Comparison of ENCODE assay signal across 1 cellular context in the genomic region with DNA sequence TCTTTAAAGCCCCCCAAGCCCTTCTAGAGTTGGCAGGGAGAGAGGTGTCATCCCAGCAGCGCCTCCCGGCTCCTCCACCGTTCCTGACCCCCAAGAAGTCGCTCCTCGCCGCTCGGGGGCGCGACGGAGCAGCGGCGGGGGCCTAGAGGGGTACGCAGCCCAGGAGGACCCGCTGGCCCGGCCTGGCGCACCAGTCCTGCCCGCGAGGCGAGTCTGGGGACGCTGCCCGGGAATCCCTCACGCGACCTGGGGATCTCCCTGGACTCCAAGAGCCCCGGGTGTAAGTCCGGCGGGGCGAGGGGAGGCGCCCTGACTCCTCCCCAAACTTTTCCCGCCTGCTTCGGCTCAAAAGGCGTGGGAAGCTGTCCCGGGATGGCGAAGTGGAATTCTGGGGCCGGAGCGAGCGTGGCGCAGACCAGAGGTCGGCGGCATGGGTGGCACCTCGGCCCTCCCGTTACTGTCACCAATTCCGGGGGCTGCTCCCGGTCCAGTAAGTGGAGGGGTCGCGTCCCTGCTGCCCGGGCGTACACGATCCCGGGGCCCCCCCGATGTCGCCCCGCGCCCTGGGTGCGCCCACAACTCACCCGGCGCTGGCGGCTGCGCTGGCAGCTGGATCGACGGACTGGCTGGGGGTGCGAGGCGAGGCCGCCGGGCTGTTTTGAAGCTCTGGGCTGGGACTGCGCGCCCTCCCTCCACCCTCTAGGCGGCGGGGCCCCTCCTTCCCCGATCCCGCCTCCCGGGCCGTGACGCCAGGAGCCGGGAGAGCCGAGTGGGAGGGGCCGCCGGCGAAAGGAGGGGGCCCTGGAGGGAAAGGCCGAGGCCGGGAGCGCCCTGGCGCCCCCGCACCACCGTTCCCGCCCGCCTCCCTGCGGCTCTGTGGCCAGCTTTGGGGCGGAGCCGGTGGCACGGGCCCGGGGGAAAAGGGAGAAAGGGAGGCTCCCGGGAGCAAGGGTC.
A peak's percentile ranks its signal among the peaks of the same experiment; 100 is the strongest.
TF ChIP-seq lines count a peak whose summit lies in the region.

A gene with protein sequence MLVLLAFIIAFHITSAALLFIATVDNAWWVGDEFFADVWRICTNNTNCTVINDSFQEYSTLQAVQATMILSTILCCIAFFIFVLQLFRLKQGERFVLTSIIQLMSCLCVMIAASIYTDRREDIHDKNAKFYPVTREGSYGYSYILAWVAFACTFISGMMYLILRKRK (minus strand): TSS at position 634 of the 954 bp plus-strand sequence. CDS start 32,981 bp downstream, outside the sequence.

TF ChIP-seq in HepG2, 621 proteins besides CTCF, POLR2A, EP300 and RAD21 (continued from another document and continues in another):
- TF ChIP-seq, protein P1, sequence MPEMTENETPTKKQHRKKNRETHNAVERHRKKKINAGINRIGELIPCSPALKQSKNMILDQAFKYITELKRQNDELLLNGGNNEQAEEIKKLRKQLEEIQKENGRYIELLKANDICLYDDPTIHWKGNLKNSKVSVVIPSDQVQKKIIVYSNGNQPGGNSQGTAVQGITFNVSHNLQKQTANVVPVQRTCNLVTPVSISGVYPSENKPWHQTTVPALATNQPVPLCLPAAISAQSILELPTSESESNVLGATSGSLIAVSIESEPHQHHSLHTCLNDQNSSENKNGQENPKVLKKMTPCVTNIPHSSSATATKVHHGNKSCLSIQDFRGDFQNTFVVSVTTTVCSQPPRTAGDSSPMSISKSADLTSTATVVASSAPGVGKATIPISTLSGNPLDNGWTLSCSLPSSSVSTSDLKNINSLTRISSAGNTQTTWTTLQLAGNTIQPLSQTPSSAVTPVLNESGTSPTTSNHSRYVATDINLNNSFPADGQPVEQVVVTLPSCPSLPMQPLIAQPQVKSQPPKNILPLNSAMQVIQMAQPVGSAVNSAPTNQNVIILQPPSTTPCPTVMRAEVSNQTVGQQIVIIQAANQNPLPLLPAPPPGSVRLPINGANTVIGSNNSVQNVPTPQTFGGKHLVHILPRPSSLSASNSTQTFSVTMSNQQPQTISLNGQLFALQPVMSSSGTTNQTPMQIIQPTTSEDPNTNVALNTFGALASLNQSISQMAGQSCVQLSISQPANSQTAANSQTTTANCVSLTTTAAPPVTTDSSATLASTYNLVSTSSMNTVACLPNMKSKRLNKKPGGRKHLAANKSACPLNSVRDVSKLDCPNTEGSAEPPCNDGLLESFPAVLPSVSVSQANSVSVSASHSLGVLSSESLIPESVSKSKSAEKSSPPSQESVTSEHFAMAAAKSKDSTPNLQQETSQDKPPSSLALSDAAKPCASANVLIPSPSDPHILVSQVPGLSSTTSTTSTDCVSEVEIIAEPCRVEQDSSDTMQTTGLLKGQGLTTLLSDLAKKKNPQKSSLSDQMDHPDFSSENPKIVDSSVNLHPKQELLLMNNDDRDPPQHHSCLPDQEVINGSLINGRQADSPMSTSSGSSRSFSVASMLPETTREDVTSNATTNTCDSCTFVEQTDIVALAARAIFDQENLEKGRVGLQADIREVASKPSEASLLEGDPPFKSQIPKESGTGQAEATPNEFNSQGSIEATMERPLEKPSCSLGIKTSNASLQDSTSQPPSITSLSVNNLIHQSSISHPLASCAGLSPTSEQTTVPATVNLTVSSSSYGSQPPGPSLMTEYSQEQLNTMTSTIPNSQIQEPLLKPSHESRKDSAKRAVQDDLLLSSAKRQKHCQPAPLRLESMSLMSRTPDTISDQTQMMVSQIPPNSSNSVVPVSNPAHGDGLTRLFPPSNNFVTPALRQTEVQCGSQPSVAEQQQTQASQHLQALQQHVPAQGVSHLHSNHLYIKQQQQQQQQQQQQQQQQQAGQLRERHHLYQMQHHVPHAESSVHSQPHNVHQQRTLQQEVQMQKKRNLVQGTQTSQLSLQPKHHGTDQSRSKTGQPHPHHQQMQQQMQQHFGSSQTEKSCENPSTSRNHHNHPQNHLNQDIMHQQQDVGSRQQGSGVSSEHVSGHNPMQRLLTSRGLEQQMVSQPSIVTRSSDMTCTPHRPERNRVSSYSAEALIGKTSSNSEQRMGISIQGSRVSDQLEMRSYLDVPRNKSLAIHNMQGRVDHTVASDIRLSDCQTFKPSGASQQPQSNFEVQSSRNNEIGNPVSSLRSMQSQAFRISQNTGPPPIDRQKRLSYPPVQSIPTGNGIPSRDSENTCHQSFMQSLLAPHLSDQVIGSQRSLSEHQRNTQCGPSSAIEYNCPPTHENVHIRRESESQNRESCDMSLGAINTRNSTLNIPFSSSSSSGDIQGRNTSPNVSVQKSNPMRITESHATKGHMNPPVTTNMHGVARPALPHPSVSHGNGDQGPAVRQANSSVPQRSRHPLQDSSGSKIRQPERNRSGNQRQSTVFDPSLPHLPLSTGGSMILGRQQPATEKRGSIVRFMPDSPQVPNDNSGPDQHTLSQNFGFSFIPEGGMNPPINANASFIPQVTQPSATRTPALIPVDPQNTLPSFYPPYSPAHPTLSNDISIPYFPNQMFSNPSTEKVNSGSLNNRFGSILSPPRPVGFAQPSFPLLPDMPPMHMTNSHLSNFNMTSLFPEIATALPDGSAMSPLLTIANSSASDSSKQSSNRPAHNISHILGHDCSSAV (CRISPR knock-in tag; IDR thresholded peaks at IDR 0.05; ENCODE audit: borderline replicate concordance): no peak
- no peak for TF ChIP-seq ZBTB21 (CRISPR knock-in tag; IDR thresholded peaks at IDR 0.05)
- no peak for TF ChIP-seq PAF1 (CRISPR knock-in tag; IDR thresholded peaks at IDR 0.05)
- peak; percentile 58 for TF ChIP-seq HDAC2 (CRISPR knock-in tag; IDR thresholded peaks at IDR 0.05)
- TF ChIP-seq, protein P2, sequence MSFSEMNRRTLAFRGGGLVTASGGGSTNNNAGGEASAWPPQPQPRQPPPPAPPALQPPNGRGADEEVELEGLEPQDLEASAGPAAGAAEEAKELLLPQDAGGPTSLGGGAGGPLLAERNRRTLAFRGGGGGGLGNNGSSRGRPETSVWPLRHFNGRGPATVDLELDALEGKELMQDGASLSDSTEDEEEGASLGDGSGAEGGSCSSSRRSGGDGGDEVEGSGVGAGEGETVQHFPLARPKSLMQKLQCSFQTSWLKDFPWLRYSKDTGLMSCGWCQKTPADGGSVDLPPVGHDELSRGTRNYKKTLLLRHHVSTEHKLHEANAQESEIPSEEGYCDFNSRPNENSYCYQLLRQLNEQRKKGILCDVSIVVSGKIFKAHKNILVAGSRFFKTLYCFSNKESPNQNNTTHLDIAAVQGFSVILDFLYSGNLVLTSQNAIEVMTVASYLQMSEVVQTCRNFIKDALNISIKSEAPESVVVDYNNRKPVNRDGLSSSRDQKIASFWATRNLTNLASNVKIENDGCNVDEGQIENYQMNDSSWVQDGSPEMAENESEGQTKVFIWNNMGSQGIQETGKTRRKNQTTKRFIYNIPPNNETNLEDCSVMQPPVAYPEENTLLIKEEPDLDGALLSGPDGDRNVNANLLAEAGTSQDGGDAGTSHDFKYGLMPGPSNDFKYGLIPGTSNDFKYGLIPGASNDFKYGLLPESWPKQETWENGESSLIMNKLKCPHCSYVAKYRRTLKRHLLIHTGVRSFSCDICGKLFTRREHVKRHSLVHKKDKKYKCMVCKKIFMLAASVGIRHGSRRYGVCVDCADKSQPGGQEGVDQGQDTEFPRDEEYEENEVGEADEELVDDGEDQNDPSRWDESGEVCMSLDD (CRISPR knock-in tag; IDR thresholded peaks at IDR 0.05; ENCODE audit: borderline replicate concordance): peak; percentile 92
- no peak for TF ChIP-seq HOXA7 (CRISPR knock-in tag; IDR thresholded peaks at IDR 0.05)
- peak; percentile 70 for TF ChIP-seq FOXO1 (CRISPR knock-in tag; IDR thresholded peaks at IDR 0.05)
- TF ChIP-seq CBX5 (CRISPR knock-in tag; IDR thresholded peaks at IDR 0.05; ENCODE audit: borderline replicate concordance): peak; percentile 73
- no peak for TF ChIP-seq ZFP36 (IDR thresholded peaks at IDR 0.05; ENCODE audit: borderline replicate concordance, low read depth, low read length, partially characterized antibody)
- peak; percentile 69; the same call in 1 of the 2 replicates for TF ChIP-seq ZFYVE20 (CRISPR knock-in tag; IDR thresholded peaks at IDR 0.05; ENCODE audit: borderline replicate concordance, low read depth)
- TF ChIP-seq ZNF160 (CRISPR knock-in tag; IDR thresholded peaks at IDR 0.05): peak; percentile 66; the same call in 1 of the 2 replicates
- TF ChIP-seq, protein P3, sequence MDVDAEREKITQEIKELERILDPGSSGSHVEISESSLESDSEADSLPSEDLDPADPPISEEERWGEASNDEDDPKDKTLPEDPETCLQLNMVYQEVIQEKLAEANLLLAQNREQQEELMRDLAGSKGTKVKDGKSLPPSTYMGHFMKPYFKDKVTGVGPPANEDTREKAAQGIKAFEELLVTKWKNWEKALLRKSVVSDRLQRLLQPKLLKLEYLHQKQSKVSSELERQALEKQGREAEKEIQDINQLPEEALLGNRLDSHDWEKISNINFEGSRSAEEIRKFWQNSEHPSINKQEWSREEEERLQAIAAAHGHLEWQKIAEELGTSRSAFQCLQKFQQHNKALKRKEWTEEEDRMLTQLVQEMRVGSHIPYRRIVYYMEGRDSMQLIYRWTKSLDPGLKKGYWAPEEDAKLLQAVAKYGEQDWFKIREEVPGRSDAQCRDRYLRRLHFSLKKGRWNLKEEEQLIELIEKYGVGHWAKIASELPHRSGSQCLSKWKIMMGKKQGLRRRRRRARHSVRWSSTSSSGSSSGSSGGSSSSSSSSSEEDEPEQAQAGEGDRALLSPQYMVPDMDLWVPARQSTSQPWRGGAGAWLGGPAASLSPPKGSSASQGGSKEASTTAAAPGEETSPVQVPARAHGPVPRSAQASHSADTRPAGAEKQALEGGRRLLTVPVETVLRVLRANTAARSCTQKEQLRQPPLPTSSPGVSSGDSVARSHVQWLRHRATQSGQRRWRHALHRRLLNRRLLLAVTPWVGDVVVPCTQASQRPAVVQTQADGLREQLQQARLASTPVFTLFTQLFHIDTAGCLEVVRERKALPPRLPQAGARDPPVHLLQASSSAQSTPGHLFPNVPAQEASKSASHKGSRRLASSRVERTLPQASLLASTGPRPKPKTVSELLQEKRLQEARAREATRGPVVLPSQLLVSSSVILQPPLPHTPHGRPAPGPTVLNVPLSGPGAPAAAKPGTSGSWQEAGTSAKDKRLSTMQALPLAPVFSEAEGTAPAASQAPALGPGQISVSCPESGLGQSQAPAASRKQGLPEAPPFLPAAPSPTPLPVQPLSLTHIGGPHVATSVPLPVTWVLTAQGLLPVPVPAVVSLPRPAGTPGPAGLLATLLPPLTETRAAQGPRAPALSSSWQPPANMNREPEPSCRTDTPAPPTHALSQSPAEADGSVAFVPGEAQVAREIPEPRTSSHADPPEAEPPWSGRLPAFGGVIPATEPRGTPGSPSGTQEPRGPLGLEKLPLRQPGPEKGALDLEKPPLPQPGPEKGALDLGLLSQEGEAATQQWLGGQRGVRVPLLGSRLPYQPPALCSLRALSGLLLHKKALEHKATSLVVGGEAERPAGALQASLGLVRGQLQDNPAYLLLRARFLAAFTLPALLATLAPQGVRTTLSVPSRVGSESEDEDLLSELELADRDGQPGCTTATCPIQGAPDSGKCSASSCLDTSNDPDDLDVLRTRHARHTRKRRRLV (CRISPR knock-in tag; IDR thresholded peaks at IDR 0.05): no peak
- TF ChIP-seq SIN3B (IDR thresholded peaks at IDR 0.05; ENCODE audit: low read length): no peak
- peak; percentile 93; the same call in 1 of the 2 replicates for TF ChIP-seq ZSCAN20 (CRISPR knock-in tag; IDR thresholded peaks at IDR 0.05; ENCODE audit: borderline replicate concordance)
- TF ChIP-seq PITX1 (CRISPR knock-in tag; IDR thresholded peaks at IDR 0.05): peak; percentile 17
- TF ChIP-seq MED13 (CRISPR knock-in tag; IDR thresholded peaks at IDR 0.05): peak; percentile 90
- TF ChIP-seq, protein P4, sequence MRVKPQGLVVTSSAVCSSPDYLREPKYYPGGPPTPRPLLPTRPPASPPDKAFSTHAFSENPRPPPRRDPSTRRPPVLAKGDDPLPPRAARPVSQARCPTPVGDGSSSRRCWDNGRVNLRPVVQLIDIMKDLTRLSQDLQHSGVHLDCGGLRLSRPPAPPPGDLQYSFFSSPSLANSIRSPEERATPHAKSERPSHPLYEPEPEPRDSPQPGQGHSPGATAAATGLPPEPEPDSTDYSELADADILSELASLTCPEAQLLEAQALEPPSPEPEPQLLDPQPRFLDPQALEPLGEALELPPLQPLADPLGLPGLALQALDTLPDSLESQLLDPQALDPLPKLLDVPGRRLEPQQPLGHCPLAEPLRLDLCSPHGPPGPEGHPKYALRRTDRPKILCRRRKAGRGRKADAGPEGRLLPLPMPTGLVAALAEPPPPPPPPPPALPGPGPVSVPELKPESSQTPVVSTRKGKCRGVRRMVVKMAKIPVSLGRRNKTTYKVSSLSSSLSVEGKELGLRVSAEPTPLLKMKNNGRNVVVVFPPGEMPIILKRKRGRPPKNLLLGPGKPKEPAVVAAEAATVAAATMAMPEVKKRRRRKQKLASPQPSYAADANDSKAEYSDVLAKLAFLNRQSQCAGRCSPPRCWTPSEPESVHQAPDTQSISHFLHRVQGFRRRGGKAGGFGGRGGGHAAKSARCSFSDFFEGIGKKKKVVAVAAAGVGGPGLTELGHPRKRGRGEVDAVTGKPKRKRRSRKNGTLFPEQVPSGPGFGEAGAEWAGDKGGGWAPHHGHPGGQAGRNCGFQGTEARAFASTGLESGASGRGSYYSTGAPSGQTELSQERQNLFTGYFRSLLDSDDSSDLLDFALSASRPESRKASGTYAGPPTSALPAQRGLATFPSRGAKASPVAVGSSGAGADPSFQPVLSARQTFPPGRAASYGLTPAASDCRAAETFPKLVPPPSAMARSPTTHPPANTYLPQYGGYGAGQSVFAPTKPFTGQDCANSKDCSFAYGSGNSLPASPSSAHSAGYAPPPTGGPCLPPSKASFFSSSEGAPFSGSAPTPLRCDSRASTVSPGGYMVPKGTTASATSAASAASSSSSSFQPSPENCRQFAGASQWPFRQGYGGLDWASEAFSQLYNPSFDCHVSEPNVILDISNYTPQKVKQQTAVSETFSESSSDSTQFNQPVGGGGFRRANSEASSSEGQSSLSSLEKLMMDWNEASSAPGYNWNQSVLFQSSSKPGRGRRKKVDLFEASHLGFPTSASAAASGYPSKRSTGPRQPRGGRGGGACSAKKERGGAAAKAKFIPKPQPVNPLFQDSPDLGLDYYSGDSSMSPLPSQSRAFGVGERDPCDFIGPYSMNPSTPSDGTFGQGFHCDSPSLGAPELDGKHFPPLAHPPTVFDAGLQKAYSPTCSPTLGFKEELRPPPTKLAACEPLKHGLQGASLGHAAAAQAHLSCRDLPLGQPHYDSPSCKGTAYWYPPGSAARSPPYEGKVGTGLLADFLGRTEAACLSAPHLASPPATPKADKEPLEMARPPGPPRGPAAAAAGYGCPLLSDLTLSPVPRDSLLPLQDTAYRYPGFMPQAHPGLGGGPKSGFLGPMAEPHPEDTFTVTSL (CRISPR knock-in tag; IDR thresholded peaks at IDR 0.05; ENCODE audit: borderline replicate concordance): no peak
- no peak for TF ChIP-seq TCF12 (IDR thresholded peaks at IDR 0.05)
- peak; percentile 91 for TF ChIP-seq TCF12 (CRISPR knock-in tag; IDR thresholded peaks at IDR 0.05)
- TF ChIP-seq MED8 (CRISPR knock-in tag; IDR thresholded peaks at IDR 0.05; ENCODE audit: insufficient replicate concordance): peak; percentile 46
- TF ChIP-seq, protein P5, sequence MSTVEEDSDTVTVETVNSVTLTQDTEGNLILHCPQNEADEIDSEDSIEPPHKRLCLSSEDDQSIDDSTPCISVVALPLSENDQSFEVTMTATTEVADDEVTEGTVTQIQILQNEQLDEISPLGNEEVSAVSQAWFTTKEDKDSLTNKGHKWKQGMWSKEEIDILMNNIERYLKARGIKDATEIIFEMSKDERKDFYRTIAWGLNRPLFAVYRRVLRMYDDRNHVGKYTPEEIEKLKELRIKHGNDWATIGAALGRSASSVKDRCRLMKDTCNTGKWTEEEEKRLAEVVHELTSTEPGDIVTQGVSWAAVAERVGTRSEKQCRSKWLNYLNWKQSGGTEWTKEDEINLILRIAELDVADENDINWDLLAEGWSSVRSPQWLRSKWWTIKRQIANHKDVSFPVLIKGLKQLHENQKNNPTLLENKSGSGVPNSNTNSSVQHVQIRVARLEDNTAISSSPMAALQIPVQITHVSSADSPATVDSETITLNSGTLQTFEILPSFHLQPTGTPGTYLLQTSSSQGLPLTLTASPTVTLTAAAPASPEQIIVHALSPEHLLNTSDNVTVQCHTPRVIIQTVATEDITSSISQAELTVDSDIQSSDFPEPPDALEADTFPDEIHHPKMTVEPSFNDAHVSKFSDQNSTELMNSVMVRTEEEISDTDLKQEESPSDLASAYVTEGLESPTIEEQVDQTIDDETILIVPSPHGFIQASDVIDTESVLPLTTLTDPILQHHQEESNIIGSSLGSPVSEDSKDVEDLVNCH (CRISPR knock-in tag; IDR thresholded peaks at IDR 0.05): no peak
